ENCODE assay signal across 14 cellular contexts in genomic region chr10:7318836-7319235, GRCh38.
DNase-seq lines count a peak whose midpoint lies in the region; ATAC-seq, FAIRE-seq and TF ChIP-seq lines count a peak whose summit lies in the region.
"Had no signal": no experiment of that assay in that cellular context is flagged by ENCODE, and none has a peak within 500 bp of the region (broad histone marks: within the 10 kb centered on the region; RNA-seq: fewer than 3 reads in every experiment).

No MANE protein-coding gene starts in this region.

- no peak for DNase-seq in CD14-positive monocyte (ENCODE audit: low spot score)
- DNase-seq in GM12892 (ENCODE audit: insufficient read length), result no peak
- DNase-seq in T-helper 17 cell, result no peak
- DNase-seq in keratinocyte (ENCODE audit: low read depth, low spot score), result no peak
- no peak for DNase-seq in A172 (ENCODE audit: low spot score)
- no peak for DNase-seq in NCI-H2107 treated with DMSO at 0.1 percent for 48 hours (lab: John Stamatoyannopoulos, UW; ENCODE audit: unreplicated experiment)
- DNase-seq: Calu3, cortex of kidney, H9, NCI-H1417 treated with DMSO at 0.1 percent for 48 hours, sigmoid colon had no signal

- no peaks in the 10 kb centered on the region for H3K9me1 ChIP-seq in keratinocyte (ENCODE audit: control insufficient read depth, extremely low read depth, insufficient read depth, low read length)

- H3K36me3 Mint-ChIP-seq in CD14-positive monocyte, result peaks cover 13 to 16% of the 10 kb centered on the region in 2 donors
- no peaks in the 10 kb centered on the region for H3K36me3 Mint-ChIP-seq in T-helper 17 cell (ENCODE audit: low read depth)

- FAIRE-seq in GM12892 (lab: Jason Lieb, UNC) (peak; percentile 91), keratinocyte (lab: Jason Lieb, UNC) (no peak)

- peaks cover 0 to 1% (median 0%) of the 10 kb centered on the region in 3 donors for H3K27me3 Mint-ChIP-seq in CD14-positive monocyte (ENCODE audit: low read depth in 3 of 3)
- no peaks in the 10 kb centered on the region for H3K27me3 Mint-ChIP-seq in T-helper 17 cell

- ATAC-seq in T-helper 17 cell, result no peak
- ATAC-seq in HG02884 (IDR thresholded peaks at IDR 0.05; ENCODE audit: unreplicated experiment), result no peak
- no peak for ATAC-seq in HG03135 (IDR thresholded peaks at IDR 0.05; ENCODE audit: unreplicated experiment)
- ATAC-seq: activated naive CD4-positive, alpha-beta T cell treated with anti-CD3 and anti-CD28 coated beads, Interleukin-2, amount 50 U/mL, for 72 hours had no signal

- peaks cover 41% of the 10 kb centered on the region for H3K4me1 Mint-ChIP-seq in CD14-positive monocyte
- H3K4me1 Mint-ChIP-seq in T-helper 17 cell, result peaks cover 36% of the 10 kb centered on the region

- no peaks in the 10 kb centered on the region for H4K20me1 ChIP-seq in keratinocyte (ENCODE audit: control insufficient read depth, extremely low read depth, insufficient read depth, low read length)

- no peaks in the 10 kb centered on the region for H3K36me3 ChIP-seq in keratinocyte (ENCODE audit: control insufficient read depth in 2 of 2, extremely low read depth in 1 of 2, insufficient read depth in 2 of 2, low read length in 2 of 2)
- H3K36me3 ChIP-seq: sigmoid colon had no signal

- H3K4me3 ChIP-seq in keratinocyte (ENCODE audit: control insufficient read depth in 2 of 3, extremely low read depth in 1 of 3, insufficient read depth in 2 of 3, low read depth in 1 of 3, low read length in 3 of 3), result no peak overlapping the region
- H3K4me3 ChIP-seq: sigmoid colon had no signal

- intact Hi-C loops in CD14-positive monocyte (cut with micrococcal nuclease), result no loop called here

- no peak for TF ChIP-seq CTCF in CD14-positive monocyte (IDR thresholded peaks at IDR 0.05)
- no peak for TF ChIP-seq CTCF in keratinocyte (optimal IDR thresholded peaks at IDR 0.05 in 1 of 3, IDR thresholded peaks at IDR 0.05 in 1 of 3, conservative IDR thresholded peaks at IDR 0.05 in 1 of 3; ENCODE audit: extremely low read depth in 1 of 3, insufficient read depth in 2 of 3, low read length in 3 of 3)

- dilution Hi-C loops in keratinocyte (cut with MboI; ENCODE audit: extremely low pct_ligation_motif_present, low sequenced_read_pairs), result no loop called here

- peaks cover 3 to 14% (median 5%) of the 10 kb centered on the region in 7 donors for H3K9me3 Mint-ChIP-seq in CD14-positive monocyte
- H3K9me3 Mint-ChIP-seq: activated naive CD4-positive, alpha-beta T cell treated with anti-CD3 and anti-CD28 coated beads, Interleukin-2, amount 50 U/mL, for 72 hours had no signal

- H3K9me3 ChIP-seq in T-helper 17 cell (ENCODE audit: control insufficient read depth, low read length, poor library complexity, severe bottlenecking) (no peaks in the 10 kb centered on the region), keratinocyte (ENCODE audit: control insufficient read depth, low read depth, low read length) (no peaks in the 10 kb centered on the region)
- H3K9me3 ChIP-seq: sigmoid colon had no signal

- H3K27ac Mint-ChIP-seq in CD14-positive monocyte (peak overlapping the region in 3 of 7 donors; percentile 19 to 64 (median 63)), T-helper 17 cell (peak overlapping the region; percentile 62)

- H2AFZ ChIP-seq in keratinocyte (ENCODE audit: control insufficient read depth, low read length), result no peak overlapping the region

- H3K27me3 ChIP-seq in keratinocyte (ENCODE audit: control insufficient read depth, extremely low read depth, insufficient read depth, low read length), result no peaks in the 10 kb centered on the region
- H3K27me3 ChIP-seq: sigmoid colon had no signal

- H3K4me2 ChIP-seq in keratinocyte (ENCODE audit: control insufficient read depth, extremely low read depth, insufficient read depth, low read depth, low read length), result peak overlapping the region; percentile 53

- H3K79me2 ChIP-seq in keratinocyte (ENCODE audit: control insufficient read depth, insufficient read depth, low read length), result no peaks in the 10 kb centered on the region

- no peak for TF ChIP-seq POLR2A in GM12892 (IDR thresholded peaks at IDR 0.05; ENCODE audit: low read depth, low read length)

- H3K9ac ChIP-seq in keratinocyte (ENCODE audit: control insufficient read depth, extremely low read depth, insufficient read depth, low read length), result no peak overlapping the region

- H3K4me3 Mint-ChIP-seq in CD14-positive monocyte (peak overlapping the region; percentile 57 to 67), T-helper 17 cell (peak overlapping the region; percentile 7)
- H3K4me3 Mint-ChIP-seq: H9 had no signal

- H3K27ac ChIP-seq in keratinocyte (ENCODE audit: control insufficient read depth, insufficient read depth, low read length), result no peak overlapping the region
- H3K27ac ChIP-seq: sigmoid colon had no signal

- peaks cover 3% of the 10 kb centered on the region for H3K4me1 ChIP-seq in keratinocyte (ENCODE audit: control insufficient read depth, extremely low read depth, insufficient read depth, low read length)
